In the genomic region with DNA sequence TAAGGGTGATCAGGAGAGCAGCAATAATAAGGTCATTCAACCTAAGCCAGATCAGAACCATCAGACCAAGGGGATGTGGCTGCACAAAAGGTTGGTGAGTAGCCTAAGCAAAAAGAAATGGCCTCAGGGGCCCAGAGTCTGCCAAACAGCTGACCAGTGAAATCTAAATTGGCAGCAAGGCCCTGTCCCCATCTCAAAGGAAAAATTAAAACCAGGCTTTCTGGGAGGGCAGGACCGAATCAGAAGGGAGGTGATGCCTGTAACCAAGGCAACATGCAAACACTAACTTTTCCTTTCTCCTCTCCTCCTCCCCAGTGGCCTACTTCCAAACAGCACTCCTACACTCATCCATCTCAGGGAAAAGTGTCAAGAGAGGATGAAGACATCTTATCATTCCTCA, we compare ENCODE assay signal across 18 cellular contexts.
DNase-seq lines count a peak whose midpoint lies in the region; ATAC-seq and TF ChIP-seq lines count a peak whose summit lies in the region.
"Had no signal": no experiment of that assay in that cellular context is flagged by ENCODE, and none has a peak within 500 bp of the region (broad histone marks: within the 10 kb centered on the region; RNA-seq: fewer than 3 reads in every experiment).

No MANE protein-coding gene starts in this region.

- no peak for ATAC-seq in activated CD8-positive, alpha-beta T cell treated with anti-CD3 and anti-CD28 coated beads, Interleukin-2, amount 10 ng/mL, durations not matched to agents 7 days and 5 days
- ATAC-seq: HepG2, left lobe of liver had no signal

- CTCF ChIA-PET in activated CD8-positive, alpha-beta T cell treated with anti-CD3 and anti-CD28 coated beads, Interleukin-2, amount 10 ng/mL, durations not matched to agents 7 days and 5 days (lab: Charles Lee), result no interaction called here

- H3K4me3 ChIP-seq in right atrium auricular region, result no peak overlapping the region
- H3K4me3 ChIP-seq: adrenal gland, skin epidermis had no signal

- H3K9me3 Mint-ChIP-seq in HFFc6, result no peaks in the 10 kb centered on the region
- H3K9me3 Mint-ChIP-seq in activated CD8-positive, alpha-beta T cell treated with anti-CD3 and anti-CD28 coated beads, Interleukin-2, amount 10 ng/mL, durations not matched to agents 7 days and 5 days (ENCODE audit: insufficient read depth), result no peaks in the 10 kb centered on the region
- H3K9me3 Mint-ChIP-seq: T-cell had no signal

- H3K4me1 ChIP-seq in right atrium auricular region, result no peaks in the 10 kb centered on the region
- H3K4me1 ChIP-seq: adrenal gland had no signal

- POLR2A ChIA-PET in activated CD8-positive, alpha-beta T cell treated with anti-CD3 and anti-CD28 coated beads, Interleukin-2, amount 10 ng/mL, durations not matched to agents 7 days and 5 days (lab: Charles Lee), result no interaction called here

- peaks cover 12% of the 10 kb centered on the region for H3K4me1 Mint-ChIP-seq in HFFc6 (ENCODE audit: low read depth)
- H3K4me1 Mint-ChIP-seq in activated CD8-positive, alpha-beta T cell treated with anti-CD3 and anti-CD28 coated beads, Interleukin-2, amount 10 ng/mL, durations not matched to agents 7 days and 5 days (ENCODE audit: low read depth), result no peaks in the 10 kb centered on the region
- H3K4me1 Mint-ChIP-seq: CD8-positive, alpha-beta memory T cell; T-cell had no signal

- no peaks in the 10 kb centered on the region for H3K27me3 Mint-ChIP-seq in HFFc6 (ENCODE audit: insufficient read depth)
- no peaks in the 10 kb centered on the region for H3K27me3 Mint-ChIP-seq in activated CD8-positive, alpha-beta T cell treated with anti-CD3 and anti-CD28 coated beads, Interleukin-2, amount 10 ng/mL, durations not matched to agents 7 days and 5 days (ENCODE audit: low read depth)

- peak; percentile 44 for DNase-seq in HFFc6
- DNase-seq in cerebellar cortex (ENCODE audit: low spot score), result peak; percentile 6
- peak; percentile 61 for DNase-seq in right atrium auricular region (ENCODE audit: low spot score)
- peak; percentile 64 for DNase-seq in stromal cell of bone marrow (ENCODE audit: low read depth)
- DNase-seq in activated CD8-positive, alpha-beta memory T cell treated with anti-CD3 and anti-CD28 coated beads, Interleukin-2, amount 50 U/mL, for 4 hours, result no peak
- no peak for DNase-seq in NCI-H2107 (lab: John Stamatoyannopoulos, UW)
- no peak for DNase-seq in HCEC 1CT
- DNase-seq in activated CD8-positive, alpha-beta T cell treated with anti-CD3 and anti-CD28 coated beads, Interleukin-2, amount 10 ng/mL, durations not matched to agents 7 days and 5 days, result no peak
- DNase-seq: activated CD4-positive, CD25-positive, alpha-beta regulatory T cell treated with anti-CD3 and anti-CD28 coated beads, Interleukin-2, amount 50 U/mL, for 72 hours; CD8-positive, alpha-beta memory T cell; NCI-H1048; NCI-H446 treated with DMSO at 0.1 percent for 48 hours; T-cell had no signal

- no peaks in the 10 kb centered on the region for H3K9me3 ChIP-seq in right atrium auricular region
- H3K9me3 ChIP-seq: adrenal gland had no signal

- no peak overlapping the region for H3K27ac ChIP-seq in right atrium auricular region
- H3K27ac ChIP-seq: adrenal gland, skin epidermis had no signal

- H3K27me3 ChIP-seq in right atrium auricular region, result no peaks in the 10 kb centered on the region
- H3K27me3 ChIP-seq: adrenal gland had no signal

- no peak overlapping the region for H3K4me3 Mint-ChIP-seq in HFFc6
- no peak overlapping the region for H3K4me3 Mint-ChIP-seq in activated CD8-positive, alpha-beta T cell treated with anti-CD3 and anti-CD28 coated beads, Interleukin-2, amount 10 ng/mL, durations not matched to agents 7 days and 5 days
- H3K4me3 Mint-ChIP-seq: CD8-positive, alpha-beta memory T cell; neural crest cell; T-cell had no signal

- no peak for TF ChIP-seq CTCF in HFFc6 (IDR thresholded peaks at IDR 0.05)
- TF ChIP-seq CTCF in right atrium auricular region (IDR thresholded peaks at IDR 0.05), result no peak

- H3K27ac Mint-ChIP-seq in HFFc6, result 0 out of 2 replicates have a peak overlapping the region, but pooled peaks have one; percentile 1
- no peak overlapping the region for H3K27ac Mint-ChIP-seq in activated CD8-positive, alpha-beta T cell treated with anti-CD3 and anti-CD28 coated beads, Interleukin-2, amount 10 ng/mL, durations not matched to agents 7 days and 5 days
- H3K27ac Mint-ChIP-seq: CD8-positive, alpha-beta memory T cell; T-cell had no signal

- no peaks in the 10 kb centered on the region for H3K36me3 ChIP-seq in right atrium auricular region
- H3K36me3 ChIP-seq: adrenal gland had no signal

- H3K36me3 Mint-ChIP-seq in HFFc6 (ENCODE audit: low read depth), result no peaks in the 10 kb centered on the region
- no peaks in the 10 kb centered on the region for H3K36me3 Mint-ChIP-seq in activated CD8-positive, alpha-beta T cell treated with anti-CD3 and anti-CD28 coated beads, Interleukin-2, amount 10 ng/mL, durations not matched to agents 7 days and 5 days (ENCODE audit: low read depth)
- H3K36me3 Mint-ChIP-seq: CD8-positive, alpha-beta memory T cell; T-cell had no signal

Comparison
In these comparisons a context has a peak if more than half of its experiments do, and no peak if none do; other contexts are left out.
1. DNase-seq: peak in HFFc6 (single experiment), cerebellar cortex (single experiment), right atrium auricular region (single experiment) and stromal cell of bone marrow (single experiment); none in activated CD8-positive, alpha-beta memory T cell treated with anti-CD3 and anti-CD28 coated beads, Interleukin-2, amount 50 U/mL, for 4 hours (single experiment), NCI-H2107 (single experiment), HCEC 1CT (single experiment) and activated CD8-positive, alpha-beta T cell treated with anti-CD3 and anti-CD28 coated beads, Interleukin-2, amount 10 ng/mL, durations not matched to agents 7 days and 5 days (single experiment).